In the genomic region with DNA sequence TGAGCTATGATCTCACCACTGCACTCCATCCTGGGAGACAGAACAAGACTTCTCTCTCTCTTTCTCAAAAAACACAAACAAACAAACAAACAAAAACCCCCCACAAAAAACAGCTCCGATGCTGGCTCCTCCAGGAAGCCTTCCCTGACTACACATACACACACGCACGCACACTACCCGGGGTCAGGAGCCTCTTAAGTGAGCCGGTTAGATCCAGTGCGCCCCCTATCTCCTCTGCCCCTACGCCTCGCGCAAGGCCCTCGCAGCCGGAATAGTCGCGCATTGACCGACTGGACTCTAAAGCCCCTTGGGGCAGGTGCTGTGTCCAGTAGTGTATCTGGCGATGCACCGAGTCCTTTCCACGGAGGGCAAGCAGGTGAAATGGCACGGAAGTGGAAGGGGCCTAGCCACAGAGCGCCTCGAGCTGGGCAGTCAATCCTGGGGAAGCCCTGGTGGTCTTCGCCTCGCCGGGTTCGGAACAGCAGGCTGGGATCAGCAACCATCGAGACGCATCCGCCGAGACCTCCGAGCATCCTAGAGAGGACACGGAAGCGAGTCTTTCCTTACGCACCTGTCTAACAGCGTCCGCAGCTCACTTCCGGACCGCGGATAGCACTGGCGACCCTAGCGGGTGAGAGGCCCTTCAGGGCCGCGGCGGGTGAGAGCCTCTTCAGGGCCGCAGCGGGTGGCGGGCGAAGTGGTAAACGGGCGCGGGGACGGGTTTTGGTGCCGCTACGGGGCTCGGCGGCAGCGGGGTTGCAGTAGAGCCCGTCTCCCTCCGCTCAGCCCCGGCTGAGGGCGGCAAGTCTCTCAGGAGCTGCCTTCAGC, we compare ENCODE assay signal across 1 cellular context.
TF ChIP-seq lines count a peak whose summit lies in the region.

ZSCAN25 (plus strand) TSS at position 588 of the 828 bp plus-strand sequence. CDS start 2,661 bp downstream, outside the sequence.

TF ChIP-seq in HepG2, 621 proteins besides CTCF, POLR2A, EP300 and RAD21 (continued from another document and continues in another):
- TF ChIP-seq, protein P1, sequence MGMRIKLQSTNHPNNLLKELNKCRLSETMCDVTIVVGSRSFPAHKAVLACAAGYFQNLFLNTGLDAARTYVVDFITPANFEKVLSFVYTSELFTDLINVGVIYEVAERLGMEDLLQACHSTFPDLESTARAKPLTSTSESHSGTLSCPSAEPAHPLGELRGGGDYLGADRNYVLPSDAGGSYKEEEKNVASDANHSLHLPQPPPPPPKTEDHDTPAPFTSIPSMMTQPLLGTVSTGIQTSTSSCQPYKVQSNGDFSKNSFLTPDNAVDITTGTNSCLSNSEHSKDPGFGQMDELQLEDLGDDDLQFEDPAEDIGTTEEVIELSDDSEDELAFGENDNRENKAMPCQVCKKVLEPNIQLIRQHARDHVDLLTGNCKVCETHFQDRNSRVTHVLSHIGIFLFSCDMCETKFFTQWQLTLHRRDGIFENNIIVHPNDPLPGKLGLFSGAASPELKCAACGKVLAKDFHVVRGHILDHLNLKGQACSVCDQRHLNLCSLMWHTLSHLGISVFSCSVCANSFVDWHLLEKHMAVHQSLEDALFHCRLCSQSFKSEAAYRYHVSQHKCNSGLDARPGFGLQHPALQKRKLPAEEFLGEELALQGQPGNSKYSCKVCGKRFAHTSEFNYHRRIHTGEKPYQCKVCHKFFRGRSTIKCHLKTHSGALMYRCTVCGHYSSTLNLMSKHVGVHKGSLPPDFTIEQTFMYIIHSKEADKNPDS (CRISPR knock-in tag; IDR thresholded peaks at IDR 0.05), result no peak
- TF ChIP-seq HHEX (CRISPR knock-in tag; IDR thresholded peaks at IDR 0.05), result peak; percentile 17; the same call in 1 of the 2 replicates
- TF ChIP-seq ZSCAN31 (CRISPR knock-in tag; IDR thresholded peaks at IDR 0.05; ENCODE audit: low read depth), result peak; percentile 85
- TF ChIP-seq ARID4A (CRISPR knock-in tag; IDR thresholded peaks at IDR 0.05; ENCODE audit: borderline replicate concordance), result peak; percentile 96
- TF ChIP-seq PCBP1 (IDR thresholded peaks at IDR 0.05; ENCODE audit: borderline replicate concordance, low read depth, low read length), result peak; percentile 87; the same call in 1 of the 2 replicates
- TF ChIP-seq MIER3 (CRISPR knock-in tag; IDR thresholded peaks at IDR 0.05; ENCODE audit: borderline replicate concordance), result peak; percentile 91; the same call in 1 of the 2 replicates
- peak; percentile 97 for TF ChIP-seq ZBTB7B (CRISPR knock-in tag; IDR thresholded peaks at IDR 0.05)
- TF ChIP-seq BCL3 (CRISPR knock-in tag; IDR thresholded peaks at IDR 0.05), result peak; percentile 93
- TF ChIP-seq ADNP (CRISPR knock-in tag; IDR thresholded peaks at IDR 0.05), result peak; percentile 66; the same call in 1 of the 2 replicates
- no peak for TF ChIP-seq RFX3 (CRISPR knock-in tag; IDR thresholded peaks at IDR 0.05)
- peak; percentile 93 for TF ChIP-seq ASH2L (IDR thresholded peaks at IDR 0.05; ENCODE audit: insufficient read length, low read depth, low read length)
- TF ChIP-seq DR1 (CRISPR knock-in tag; IDR thresholded peaks at IDR 0.05), result peak; percentile 94
- TF ChIP-seq SUZ12 (IDR thresholded peaks at IDR 0.05; ENCODE audit: low read depth, low read length), result no peak
- peak; percentile 89 for TF ChIP-seq DBP (CRISPR knock-in tag; IDR thresholded peaks at IDR 0.05; ENCODE audit: not compliant biosample characterization)
- TF ChIP-seq THAP9 (CRISPR knock-in tag; IDR thresholded peaks at IDR 0.05; ENCODE audit: borderline replicate concordance), result peak; percentile 90
- TF ChIP-seq HNF4A (CRISPR knock-in tag; IDR thresholded peaks at IDR 0.05), result no peak; the same call in none of the 2 replicates
- no peak for TF ChIP-seq ZNF570 (CRISPR knock-in tag; IDR thresholded peaks at IDR 0.05; ENCODE audit: borderline replicate concordance)
- no peak for TF ChIP-seq NR3C1 (CRISPR knock-in tag; IDR thresholded peaks at IDR 0.05)
- TF ChIP-seq ZNF614 (CRISPR knock-in tag; IDR thresholded peaks at IDR 0.05; ENCODE audit: borderline replicate concordance), result no peak; the same call in 1 of the 2 replicates
- TF ChIP-seq, protein P2, sequence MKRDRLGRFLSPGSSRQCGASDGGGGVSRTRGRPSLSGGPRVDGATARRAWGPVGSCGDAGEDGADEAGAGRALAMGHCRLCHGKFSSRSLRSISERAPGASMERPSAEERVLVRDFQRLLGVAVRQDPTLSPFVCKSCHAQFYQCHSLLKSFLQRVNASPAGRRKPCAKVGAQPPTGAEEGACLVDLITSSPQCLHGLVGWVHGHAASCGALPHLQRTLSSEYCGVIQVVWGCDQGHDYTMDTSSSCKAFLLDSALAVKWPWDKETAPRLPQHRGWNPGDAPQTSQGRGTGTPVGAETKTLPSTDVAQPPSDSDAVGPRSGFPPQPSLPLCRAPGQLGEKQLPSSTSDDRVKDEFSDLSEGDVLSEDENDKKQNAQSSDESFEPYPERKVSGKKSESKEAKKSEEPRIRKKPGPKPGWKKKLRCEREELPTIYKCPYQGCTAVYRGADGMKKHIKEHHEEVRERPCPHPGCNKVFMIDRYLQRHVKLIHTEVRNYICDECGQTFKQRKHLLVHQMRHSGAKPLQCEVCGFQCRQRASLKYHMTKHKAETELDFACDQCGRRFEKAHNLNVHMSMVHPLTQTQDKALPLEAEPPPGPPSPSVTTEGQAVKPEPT (CRISPR knock-in tag; IDR thresholded peaks at IDR 0.05; ENCODE audit: low read depth), result peak; percentile 85
- peak; percentile 97 for TF ChIP-seq ZNF275 (CRISPR knock-in tag; IDR thresholded peaks at IDR 0.05; ENCODE audit: borderline replicate concordance)
- peak; percentile 84 for TF ChIP-seq ZNF552 (CRISPR knock-in tag; IDR thresholded peaks at IDR 0.05; ENCODE audit: borderline replicate concordance)
- peak; percentile 90 for TF ChIP-seq RNF2 (conservative IDR thresholded peaks at IDR 0.05; ENCODE audit: low read depth)
- TF ChIP-seq E2F1 (CRISPR knock-in tag; IDR thresholded peaks at IDR 0.05), result peak; percentile 72; the same call in 1 of the 2 replicates
- peak; percentile 37; the same call in 1 of the 2 replicates for TF ChIP-seq ZNF703 (CRISPR knock-in tag; IDR thresholded peaks at IDR 0.05; ENCODE audit: borderline replicate concordance)
- TF ChIP-seq HNRNPUL1 (IDR thresholded peaks at IDR 0.05; ENCODE audit: low read depth, low read length), result no peak
- no peak for TF ChIP-seq SMARCE1 (IDR thresholded peaks at IDR 0.05; ENCODE audit: borderline replicate concordance)
- TF ChIP-seq, protein P3, sequence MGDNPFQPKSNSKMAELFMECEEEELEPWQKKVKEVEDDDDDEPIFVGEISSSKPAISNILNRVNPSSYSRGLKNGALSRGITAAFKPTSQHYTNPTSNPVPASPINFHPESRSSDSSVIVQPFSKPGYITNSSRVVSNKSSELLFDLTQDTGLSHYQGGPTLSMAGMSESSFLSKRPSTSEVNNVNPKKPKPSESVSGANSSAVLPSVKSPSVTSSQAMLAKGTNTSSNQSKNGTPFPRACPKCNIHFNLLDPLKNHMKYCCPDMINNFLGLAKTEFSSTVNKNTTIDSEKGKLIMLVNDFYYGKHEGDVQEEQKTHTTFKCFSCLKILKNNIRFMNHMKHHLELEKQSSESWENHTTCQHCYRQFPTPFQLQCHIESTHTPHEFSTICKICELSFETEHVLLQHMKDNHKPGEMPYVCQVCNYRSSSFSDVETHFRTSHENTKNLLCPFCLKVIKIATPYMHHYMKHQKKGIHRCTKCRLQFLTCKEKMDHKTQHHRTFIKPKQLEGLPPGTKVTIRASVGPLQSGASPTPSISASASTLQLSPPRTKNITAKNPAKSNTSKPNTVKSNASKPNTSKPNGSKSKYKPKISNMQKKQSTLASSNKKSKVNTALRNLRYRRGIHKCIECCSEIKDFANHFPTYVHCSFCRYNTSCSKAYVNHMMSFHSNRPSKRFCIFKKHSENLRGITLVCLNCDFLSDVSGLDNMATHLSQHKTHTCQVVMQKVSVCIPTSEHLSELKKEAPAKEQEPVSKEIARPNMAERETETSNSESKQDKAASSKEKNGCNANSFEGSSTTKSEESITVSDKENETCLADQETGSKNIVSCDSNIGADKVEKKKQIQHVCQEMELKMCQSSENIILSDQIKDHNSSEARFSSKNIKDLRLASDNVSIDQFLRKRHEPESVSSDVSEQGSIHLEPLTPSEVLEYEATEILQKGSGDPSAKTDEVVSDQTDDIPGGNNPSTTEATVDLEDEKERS (CRISPR knock-in tag; IDR thresholded peaks at IDR 0.05), result peak; percentile 95
- TF ChIP-seq SNAI1 (CRISPR knock-in tag; IDR thresholded peaks at IDR 0.05; ENCODE audit: borderline replicate concordance), result peak; percentile 90; the same call in 1 of the 2 replicates
- peak; percentile 37; the same call in 1 of the 2 replicates for TF ChIP-seq NFIC (IDR thresholded peaks at IDR 0.05; ENCODE audit: low read length)
- TF ChIP-seq ZFY (CRISPR knock-in tag; IDR thresholded peaks at IDR 0.05), result peak; percentile 99
- TF ChIP-seq GTF3A (CRISPR knock-in tag; conservative IDR thresholded peaks at IDR 0.05), result peak; percentile 74; the same call in 1 of the 2 replicates
- TF ChIP-seq CAMTA2 (CRISPR knock-in tag; IDR thresholded peaks at IDR 0.05; ENCODE audit: borderline replicate concordance), result peak; percentile 67
